ENCODE assay signal across 1 cellular context in genomic region chr6:43916924-43917877, GRCh38.
TF ChIP-seq lines count a peak whose summit lies in the region.

No MANE protein-coding gene starts in this region.

TF ChIP-seq in HepG2, 621 proteins besides CTCF, POLR2A, EP300 and RAD21 (continued from another document and continues in another):
- TF ChIP-seq ZBTB4 (CRISPR knock-in tag; IDR thresholded peaks at IDR 0.05; ENCODE audit: borderline replicate concordance) (no peak; the same call in 1 of the 2 replicates), ZNF446 (CRISPR knock-in tag; IDR thresholded peaks at IDR 0.05) (no peak; the same call in 1 of the 2 replicates), ZNF496 (CRISPR knock-in tag; IDR thresholded peaks at IDR 0.05; ENCODE audit: insufficient replicate concordance) (no peak), MED13 (CRISPR knock-in tag; IDR thresholded peaks at IDR 0.05) (peak; percentile 90), RARG (CRISPR knock-in tag; IDR thresholded peaks at IDR 0.05; ENCODE audit: low read depth) (no peak), HNF4A (CRISPR knock-in tag; IDR thresholded peaks at IDR 0.05) (peak; percentile 97), ZNF839 (CRISPR knock-in tag; IDR thresholded peaks at IDR 0.05; ENCODE audit: borderline replicate concordance) (0 out of 2 replicates have a peak, but pooled peaks have one; percentile 73), U2AF2 (IDR thresholded peaks at IDR 0.05; ENCODE audit: low read depth, low read length) (no peak), ZMAT3 (CRISPR knock-in tag; conservative IDR thresholded peaks at IDR 0.05) (peak; percentile 67; the same call in 1 of the 2 replicates), SATB2 (CRISPR knock-in tag; IDR thresholded peaks at IDR 0.05) (peak; percentile 69; the same call in 1 of the 2 replicates), ZNF512B (CRISPR knock-in tag; IDR thresholded peaks at IDR 0.05; ENCODE audit: borderline replicate concordance) (peak; percentile 100), HOXD1 (CRISPR knock-in tag; IDR thresholded peaks at IDR 0.05) (peak; percentile 77; the same call in 1 of the 2 replicates), SIX1 (CRISPR knock-in tag; IDR thresholded peaks at IDR 0.05; ENCODE audit: borderline replicate concordance) (no peak), BATF2 (CRISPR knock-in tag; IDR thresholded peaks at IDR 0.05) (no peak), NFIB (CRISPR knock-in tag; IDR thresholded peaks at IDR 0.05; ENCODE audit: borderline replicate concordance) (no peak), IKZF1 (IDR thresholded peaks at IDR 0.05) (no peak), SP2 (CRISPR knock-in tag; IDR thresholded peaks at IDR 0.05) (no peak), SPEN (CRISPR knock-in tag; IDR thresholded peaks at IDR 0.05; ENCODE audit: low read depth) (peak; percentile 78), ZNF576 (CRISPR knock-in tag; IDR thresholded peaks at IDR 0.05) (no peak), NR2C2 (CRISPR knock-in tag; IDR thresholded peaks at IDR 0.05; ENCODE audit: borderline replicate concordance) (peak; percentile 92), MIER3 (CRISPR knock-in tag; IDR thresholded peaks at IDR 0.05; ENCODE audit: borderline replicate concordance) (peak; percentile 52; the same call in 1 of the 2 replicates), IRF2 (CRISPR knock-in tag; IDR thresholded peaks at IDR 0.05) (no peak; the same call in 1 of the 2 replicates), ZNF776 (CRISPR knock-in tag; IDR thresholded peaks at IDR 0.05) (no peak), PRMT3 (CRISPR knock-in tag; IDR thresholded peaks at IDR 0.05; ENCODE audit: borderline replicate concordance, low read depth) (no peak), NR2F1 (CRISPR knock-in tag; IDR thresholded peaks at IDR 0.05) (peak; percentile 76 to 89; a peak in 3 of 4 replicates), ZMYM2 (CRISPR knock-in tag; IDR thresholded peaks at IDR 0.05) (no peak), CERS6 (CRISPR knock-in tag; IDR thresholded peaks at IDR 0.05) (no peak), POLR2G (IDR thresholded peaks at IDR 0.05; ENCODE audit: low read depth, low read length) (peak; percentile 65), ZBTB20 (CRISPR knock-in tag; IDR thresholded peaks at IDR 0.05; ENCODE audit: borderline replicate concordance, low read depth) (0 out of 2 replicates have a peak, but pooled peaks have one; percentile 87), ZNF530 (CRISPR knock-in tag; IDR thresholded peaks at IDR 0.05; ENCODE audit: low read depth) (no peak), PHB2 (IDR thresholded peaks at IDR 0.05; ENCODE audit: partially characterized antibody) (no peak), NR2F2 (IDR thresholded peaks at IDR 0.05; ENCODE audit: borderline replicate concordance, low read depth) (no peak), SKI (IDR thresholded peaks at IDR 0.05; ENCODE audit: partially characterized antibody) (peak; percentile 53), ZNF737 (CRISPR knock-in tag; IDR thresholded peaks at IDR 0.05; ENCODE audit: borderline replicate concordance) (0 out of 2 replicates have a peak, but pooled peaks have one; percentile 70), RCOR2 (CRISPR knock-in tag; IDR thresholded peaks at IDR 0.05) (peak; percentile 82), ZBTB49 (CRISPR knock-in tag; IDR thresholded peaks at IDR 0.05; ENCODE audit: borderline replicate concordance) (no peak), KAT2B (IDR thresholded peaks at IDR 0.05; ENCODE audit: borderline replicate concordance, low read depth, low read length) (no peak), CHD2 (IDR thresholded peaks at IDR 0.05; ENCODE audit: low read depth, low read length) (no peak), ZNF75D (CRISPR knock-in tag; IDR thresholded peaks at IDR 0.05; ENCODE audit: borderline replicate concordance) (no peak), ZNF772 (CRISPR knock-in tag; IDR thresholded peaks at IDR 0.05) (peak; percentile 75), TCF12 (IDR thresholded peaks at IDR 0.05) (no peak), TCF12 (CRISPR knock-in tag; IDR thresholded peaks at IDR 0.05) (0 out of 2 replicates have a peak, but pooled peaks have one; percentile 77), ZNF615 (CRISPR knock-in tag; IDR thresholded peaks at IDR 0.05; ENCODE audit: borderline replicate concordance) (peak; percentile 94; the same call in 1 of the 2 replicates), SRY (CRISPR knock-in tag; IDR thresholded peaks at IDR 0.05) (no peak), TFE3 (CRISPR knock-in tag; IDR thresholded peaks at IDR 0.05) (peak; percentile 4; the same call in 1 of the 2 replicates), ZNF607 (CRISPR knock-in tag; IDR thresholded peaks at IDR 0.05; ENCODE audit: borderline replicate concordance) (peak; percentile 79; the same call in 1 of the 2 replicates), ZSCAN21 (CRISPR knock-in tag; IDR thresholded peaks at IDR 0.05; ENCODE audit: borderline replicate concordance) (peak; percentile 90), RNF2 (conservative IDR thresholded peaks at IDR 0.05; ENCODE audit: low read depth) (no peak), ZNF644 (CRISPR knock-in tag; IDR thresholded peaks at IDR 0.05; ENCODE audit: low read depth) (peak; percentile 50; the same call in 1 of the 2 replicates), HMGXB4 (CRISPR knock-in tag; IDR thresholded peaks at IDR 0.05; ENCODE audit: borderline replicate concordance in 1 of 2, low read depth in 1 of 2) (peak in 1 of 2 experiments; percentile 61; a peak in 2 of 4 replicates)
